Comparison of ENCODE assay signal across 8 cellular contexts in the genomic region with DNA sequence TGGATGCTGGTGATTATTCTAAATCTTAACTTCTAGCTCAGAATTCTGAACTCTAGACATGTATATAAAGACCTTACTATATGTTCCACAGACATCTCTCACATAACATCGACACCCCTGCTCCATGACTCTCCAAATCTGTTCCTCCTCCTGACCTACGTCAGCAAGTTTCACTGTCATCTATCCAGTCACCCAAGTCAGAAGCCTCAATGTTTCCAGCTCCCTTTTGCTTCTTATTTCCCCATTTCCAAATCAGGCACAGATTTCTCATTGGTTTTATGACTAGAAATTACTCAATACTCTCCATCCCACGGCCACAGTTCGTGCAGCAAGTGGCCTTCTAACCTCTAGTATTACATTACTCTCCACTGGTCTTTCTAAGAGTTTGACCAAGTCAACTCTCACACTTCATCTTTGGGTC.
A peak's percentile ranks its signal among the peaks of the same experiment; 100 is the strongest.
DNase-seq lines count a peak whose midpoint lies in the region; ATAC-seq and TF ChIP-seq lines count a peak whose summit lies in the region.

No MANE protein-coding gene starts in this region.

- CTCF ChIA-PET in RWPE1 (lab: Yijun Ruan, JAX): no interaction called here

- POLR2A ChIA-PET in RWPE1 (lab: Yijun Ruan, JAX; ENCODE audit: low non-redundant PET): no interaction called here

- DNase-seq in GM03348 (ENCODE audit: low spot score): peak; percentile 21
- DNase-seq in coronary artery (ENCODE audit: low spot score): no peak
- DNase-seq in NCI-H526 treated with DMSO at 0.1 percent for 48 hours (lab: John Stamatoyannopoulos, UW): no peak
- DNase-seq in cerebellar nuclear complex (lab: John Stamatoyannopoulos, UW): no peak
- DNase-seq in RWPE1 (ENCODE audit: low spot score): no peak
- DNase-seq in ecto neural progenitor cell (ENCODE audit: low spot score): no peak

- ATAC-seq in GM19463 (IDR thresholded peaks at IDR 0.05; ENCODE audit: unreplicated experiment) (peak; percentile 44), HG03469 (IDR thresholded peaks at IDR 0.05; ENCODE audit: unreplicated experiment) (peak; percentile 32)

- H3K27ac ChIP-seq in coronary artery: peak overlapping the region in 1 of 2 donors; percentile 26
- no peak overlapping the region for H3K27ac ChIP-seq in RWPE1

- TF ChIP-seq CTCF in coronary artery (IDR thresholded peaks at IDR 0.05) (no peak), RWPE1 (conservative IDR thresholded peaks at IDR 0.05; ENCODE audit: low read depth) (no peak)

- H3K4me3 ChIP-seq in coronary artery: peak overlapping the region; percentile 5
